Comparison of ENCODE assay signal across 14 cellular contexts in the genomic region with DNA sequence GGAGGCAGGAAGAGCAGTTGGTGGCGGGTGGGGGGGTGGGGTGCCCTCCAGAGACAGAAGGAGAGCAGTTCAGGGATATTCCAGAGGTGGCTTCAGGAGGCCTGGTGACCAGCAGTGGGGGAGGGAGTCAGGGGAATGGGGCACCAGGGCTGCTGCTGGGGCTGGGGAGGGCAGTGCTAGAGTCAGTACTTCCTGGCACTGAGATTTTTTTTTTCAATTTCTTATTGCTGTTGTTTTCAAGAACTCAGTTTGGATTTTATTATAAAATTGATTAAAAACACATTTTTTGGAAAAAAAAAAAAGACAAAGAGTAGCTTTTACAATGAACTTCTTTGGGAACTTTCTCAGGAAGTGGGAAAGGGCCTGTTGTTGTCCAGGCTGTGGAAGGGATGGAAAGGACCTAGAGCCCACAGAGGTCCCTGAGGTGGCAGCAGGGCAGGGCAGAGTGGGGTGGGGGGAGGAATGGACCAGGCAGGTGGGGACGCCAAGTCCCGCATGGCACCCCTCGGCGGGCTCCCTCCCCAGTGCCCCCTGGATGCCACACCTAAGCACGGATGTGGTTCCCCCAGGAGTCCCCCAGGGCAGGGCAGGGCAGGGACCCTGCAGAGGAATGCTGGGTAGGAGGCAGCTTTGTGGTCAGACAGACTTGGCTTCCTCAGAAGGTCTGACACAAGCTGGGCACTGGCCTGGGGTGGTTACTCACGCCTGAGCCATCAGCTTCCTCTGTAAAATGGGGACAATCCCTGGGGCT. TPM values are rescaled to one million over a fixed set of nuclear protein-coding genes. Genes with fewer than 3 reads are reported as not detected.
DNase-seq lines count a peak whose midpoint lies in the region; ATAC-seq lines count a peak whose summit lies in the region.
"Had no signal": no experiment of that assay in that cellular context is flagged by ENCODE, and none has a peak within 500 bp of the region (broad histone marks: within the 10 kb centered on the region; RNA-seq: fewer than 3 reads in every experiment).

No MANE protein-coding gene starts in this region.

- H3K27me3 Mint-ChIP-seq in stimulated activated naive CD8-positive, alpha-beta T cell treated with anti-CD3 and anti-CD28 coated beads, Interleukin-15, amount 100 ng/mL, for 72 hours: peaks cover 30% of the 10 kb centered on the region
- peaks cover 10% of the 10 kb centered on the region for H3K27me3 Mint-ChIP-seq in activated T-helper 1 cell treated with anti-CD3 and anti-CD28 coated beads, Interleukin-12 subunit alpha, Interleukin-12 subunit beta, Interleukin-2, Interleukin-4 antibody, amounts not matched to agents 30 ng/mL and 10 ng/mL and 1 ng/mL, durations not matched to agents 14 hours and 24 hours and 36 hours (ENCODE audit: insufficient read depth)

- no peak overlapping the region for H2BK120ac ChIP-seq in mesenchymal stem cell (ENCODE audit: low read depth, low read length)

- no peak overlapping the region for H4K8ac ChIP-seq in mesenchymal stem cell (ENCODE audit: low read length)

- peak overlapping the region; percentile 27 for H2AK5ac ChIP-seq in mesenchymal stem cell (ENCODE audit: low read length, severe bottlenecking)

- no peaks in the 10 kb centered on the region for H3K36me3 Mint-ChIP-seq in activated T-helper 1 cell treated with anti-CD3 and anti-CD28 coated beads, Interleukin-12 subunit alpha, Interleukin-12 subunit beta, Interleukin-2, Interleukin-4 antibody, amounts not matched to agents 30 ng/mL and 10 ng/mL and 1 ng/mL, durations not matched to agents 14 hours and 24 hours and 36 hours (ENCODE audit: low read depth)

- H3K27me3 ChIP-seq in MG63 (no peaks in the 10 kb centered on the region), mesenchymal stem cell (ENCODE audit: control insufficient read depth in 1 of 2, insufficient read depth in 1 of 2, low read length in 2 of 2) (no peaks in the 10 kb centered on the region)
- H3K27me3 ChIP-seq: thyroid gland had no signal

- no peak overlapping the region for H3K4me2 ChIP-seq in mesenchymal stem cell (ENCODE audit: low read length, poor library complexity, severe bottlenecking)

- intact Hi-C loops in activated T-helper 1 cell treated with anti-CD3 and anti-CD28 coated beads, Interleukin-12 subunit alpha, Interleukin-12 subunit beta, Interleukin-2, Interleukin-4 antibody, amounts not matched to agents 30 ng/mL and 10 ng/mL and 1 ng/mL, durations not matched to agents 14 hours and 24 hours and 36 hours (cut with micrococcal nuclease): no loop called here

- H3K9me3 Mint-ChIP-seq in stimulated activated naive CD8-positive, alpha-beta T cell treated with anti-CD3 and anti-CD28 coated beads, Interleukin-15, amount 100 ng/mL, for 72 hours: no peaks in the 10 kb centered on the region
- no peaks in the 10 kb centered on the region for H3K9me3 Mint-ChIP-seq in activated T-helper 1 cell treated with anti-CD3 and anti-CD28 coated beads, Interleukin-12 subunit alpha, Interleukin-12 subunit beta, Interleukin-2, Interleukin-4 antibody, amounts not matched to agents 30 ng/mL and 10 ng/mL and 1 ng/mL, durations not matched to agents 14 hours and 24 hours and 36 hours

- no peak for ATAC-seq in GM21723 (IDR thresholded peaks at IDR 0.05; ENCODE audit: unreplicated experiment)
- ATAC-seq in stimulated activated naive CD8-positive, alpha-beta T cell treated with anti-CD3 and anti-CD28 coated beads, Interleukin-15, amount 100 ng/mL, for 72 hours: no peak

- no peak overlapping the region for H3K27ac Mint-ChIP-seq in stimulated activated naive CD8-positive, alpha-beta T cell treated with anti-CD3 and anti-CD28 coated beads, Interleukin-15, amount 100 ng/mL, for 72 hours
- H3K27ac Mint-ChIP-seq in activated T-helper 1 cell treated with anti-CD3 and anti-CD28 coated beads, Interleukin-12 subunit alpha, Interleukin-12 subunit beta, Interleukin-2, Interleukin-4 antibody, amounts not matched to agents 30 ng/mL and 10 ng/mL and 1 ng/mL, durations not matched to agents 14 hours and 24 hours and 36 hours: no peak overlapping the region

- peak overlapping the region in 1 of 2 experiments; percentile 59 for H3K18ac ChIP-seq in mesenchymal stem cell (ENCODE audit: low read depth in 1 of 2, low read length in 2 of 2)

- H4K91ac ChIP-seq in mesenchymal stem cell (ENCODE audit: low read length): no peak overlapping the region

- peak overlapping the region; percentile 71 for H3K9ac ChIP-seq in mesenchymal stem cell (ENCODE audit: low read length)

- H3K4me3 ChIP-seq in MG63 (no peak overlapping the region), mesenchymal stem cell (ENCODE audit: insufficient read depth in 1 of 2, low read depth in 1 of 2, low read length in 2 of 2) (no peak overlapping the region)
- H3K4me3 ChIP-seq: thyroid gland had no signal

- H3K4me1 ChIP-seq in mesenchymal stem cell (ENCODE audit: control insufficient read depth, insufficient read depth, low read depth, low read length): peaks cover 27% of the 10 kb centered on the region

- no peak overlapping the region for H2BK15ac ChIP-seq in mesenchymal stem cell (ENCODE audit: low read depth, poor library complexity, severe bottlenecking)

- peak overlapping the region in 1 of 2 experiments; percentile 64 for H2BK12ac ChIP-seq in mesenchymal stem cell (ENCODE audit: low read length in 2 of 2)

- WGBS in mesenchymal stem cell: 83% methylated on average over 7 of the region's 7 CpGs

- H3K4me3 Mint-ChIP-seq in stimulated activated naive CD8-positive, alpha-beta T cell treated with anti-CD3 and anti-CD28 coated beads, Interleukin-15, amount 100 ng/mL, for 72 hours: no peak overlapping the region
- H3K4me3 Mint-ChIP-seq in activated T-helper 1 cell treated with anti-CD3 and anti-CD28 coated beads, Interleukin-12 subunit alpha, Interleukin-12 subunit beta, Interleukin-2, Interleukin-4 antibody, amounts not matched to agents 30 ng/mL and 10 ng/mL and 1 ng/mL, durations not matched to agents 14 hours and 24 hours and 36 hours: no peak overlapping the region

- H2AFZ ChIP-seq in mesenchymal stem cell (ENCODE audit: low read depth, low read length): no peak overlapping the region

- H3K14ac ChIP-seq in mesenchymal stem cell (ENCODE audit: low read length in 2 of 2): peak overlapping the region in 1 of 2 experiments; percentile 89

- DNase-seq in CD1c-positive myeloid dendritic cell (ENCODE audit: extremely low spot score): peak; percentile 82
- peak; percentile 83 for DNase-seq in MG63
- peak; percentile 24 for DNase-seq in astrocyte of the hippocampus (ENCODE audit: low read depth, low spot score)
- no peak for DNase-seq in mesenchymal stem cell
- DNase-seq in stimulated activated naive CD8-positive, alpha-beta T cell treated with anti-CD3 and anti-CD28 coated beads, Interleukin-15, amount 100 ng/mL, for 72 hours: no peak
- no peak for DNase-seq in activated T-helper 1 cell treated with anti-CD3 and anti-CD28 coated beads, Interleukin-12 subunit alpha, Interleukin-12 subunit beta, Interleukin-2, Interleukin-4 antibody, amounts not matched to agents 30 ng/mL and 10 ng/mL and 1 ng/mL, durations not matched to agents 14 hours and 24 hours and 36 hours (ENCODE audit: low spot score)
- DNase-seq in hippocampal formation (lab: John Stamatoyannopoulos, UW): no peak
- DNase-seq: central memory CD4-positive, alpha-beta T cell; NCI-H187 treated with DMSO at 0.1 percent for 48 hours; thyroid gland; WERI-Rb-1 had no signal

- H3K4ac ChIP-seq in mesenchymal stem cell (ENCODE audit: low read depth in 1 of 2, low read length in 2 of 2): no peak overlapping the region

- no peak overlapping the region for H3K27ac ChIP-seq in mesenchymal stem cell (ENCODE audit: low read length, poor library complexity, severe bottlenecking)
- H3K27ac ChIP-seq: WERI-Rb-1 had no signal

- H3K9me3 ChIP-seq in MG63 (no peaks in the 10 kb centered on the region), mesenchymal stem cell (ENCODE audit: control insufficient read depth, low read length) (no peaks in the 10 kb centered on the region)
- H3K9me3 ChIP-seq: thyroid gland had no signal

- no peak overlapping the region for H3K23ac ChIP-seq in mesenchymal stem cell (ENCODE audit: low read length in 2 of 2)

- no peaks in the 10 kb centered on the region for H3K79me1 ChIP-seq in mesenchymal stem cell (replicated peaks; ENCODE audit: low read length, poor library complexity, severe bottlenecking)

- H2BK5ac ChIP-seq in mesenchymal stem cell (ENCODE audit: low read depth, low read length, poor library complexity, severe bottlenecking): peak overlapping the region; percentile 35

- H3K36me3 ChIP-seq in MG63: no peaks in the 10 kb centered on the region
- peaks cover 0 to 6% of the 10 kb centered on the region in 2 experiments for H3K36me3 ChIP-seq in mesenchymal stem cell (ENCODE audit: control insufficient read depth in 1 of 2, insufficient read depth in 2 of 2, low read depth in 1 of 2, low read length in 2 of 2)
- H3K36me3 ChIP-seq: thyroid gland, WERI-Rb-1 had no signal

- no peaks in the 10 kb centered on the region for H3K4me1 Mint-ChIP-seq in stimulated activated naive CD8-positive, alpha-beta T cell treated with anti-CD3 and anti-CD28 coated beads, Interleukin-15, amount 100 ng/mL, for 72 hours
- H3K4me1 Mint-ChIP-seq in activated T-helper 1 cell treated with anti-CD3 and anti-CD28 coated beads, Interleukin-12 subunit alpha, Interleukin-12 subunit beta, Interleukin-2, Interleukin-4 antibody, amounts not matched to agents 30 ng/mL and 10 ng/mL and 1 ng/mL, durations not matched to agents 14 hours and 24 hours and 36 hours (ENCODE audit: low read depth): no peaks in the 10 kb centered on the region

RNA-seq across cellular contexts. Expression of a gene that starts 8.5 kb away (rescaled TPM):
- total RNA-seq in MG63 (2014; rRNA removed; shearing (Covaris generic); ENCODE audit: low replicate concordance): 24.9 and 43.8 TPM in 2 replicates
- 63.7 TPM for polyA plus RNA-seq in mesenchymal stem cell (2013, experiment 1 of 2)
- polyA plus RNA-seq in mesenchymal stem cell (2013, experiment 2 of 2): 61.6 TPM
- 0.44 and 0.67 TPM in 2 replicates for total RNA-seq in activated T-helper 1 cell treated with anti-CD3 and anti-CD28 coated beads, Interleukin-12 subunit alpha, Interleukin-12 subunit beta, Interleukin-2, Interleukin-4 antibody, amounts not matched to agents 30 ng/mL and 10 ng/mL and 1 ng/mL, durations not matched to agents 14 hours and 24 hours and 36 hours

RNA-seq across cellular contexts. Expression of a gene that starts 47.0 kb away (rescaled TPM):
- total RNA-seq in MG63 (2014; rRNA removed; shearing (Covaris generic); ENCODE audit: low replicate concordance): 1.8 TPM in 1 of 2 replicates, not detected in the other
- 0.12 TPM for polyA plus RNA-seq in mesenchymal stem cell (2013, experiment 1 of 2)
- polyA plus RNA-seq in mesenchymal stem cell (2013, experiment 2 of 2): 0.07 TPM
- 0.10 TPM in 1 of 2 replicates, not detected in the other for total RNA-seq in activated T-helper 1 cell treated with anti-CD3 and anti-CD28 coated beads, Interleukin-12 subunit alpha, Interleukin-12 subunit beta, Interleukin-2, Interleukin-4 antibody, amounts not matched to agents 30 ng/mL and 10 ng/mL and 1 ng/mL, durations not matched to agents 14 hours and 24 hours and 36 hours
- total RNA-seq: frontal cortex, pulmonary artery endothelial cell had no signal

Comparison
In these comparisons a context has a peak if more than half of its experiments do, and no peak if none do; other contexts are left out.
1. DNase-seq: peak in CD1c-positive myeloid dendritic cell (single experiment), MG63 (single experiment) and astrocyte of the hippocampus (single experiment); none in mesenchymal stem cell (single experiment), stimulated activated naive CD8-positive, alpha-beta T cell treated with anti-CD3 and anti-CD28 coated beads, Interleukin-15, amount 100 ng/mL, for 72 hours (0 of 2), activated T-helper 1 cell treated with anti-CD3 and anti-CD28 coated beads, Interleukin-12 subunit alpha, Interleukin-12 subunit beta, Interleukin-2, Interleukin-4 antibody, amounts not matched to agents 30 ng/mL and 10 ng/mL and 1 ng/mL, durations not matched to agents 14 hours and 24 hours and 36 hours (single experiment) and hippocampal formation (0 of 2).
2. RNA of a gene that starts 8.5 kb away (total RNA-seq): 24.9 to 43.8 TPM in MG63; 0.44 to 0.67 TPM in activated T-helper 1 cell treated with anti-CD3 and anti-CD28 coated beads, Interleukin-12 subunit alpha, Interleukin-12 subunit beta, Interleukin-2, Interleukin-4 antibody, amounts not matched to agents 30 ng/mL and 10 ng/mL and 1 ng/mL, durations not matched to agents 14 hours and 24 hours and 36 hours; every median in the first group is over 10 times any median in the second.